Comparison of ENCODE assay signal across 21 cellular contexts in the genomic region with DNA sequence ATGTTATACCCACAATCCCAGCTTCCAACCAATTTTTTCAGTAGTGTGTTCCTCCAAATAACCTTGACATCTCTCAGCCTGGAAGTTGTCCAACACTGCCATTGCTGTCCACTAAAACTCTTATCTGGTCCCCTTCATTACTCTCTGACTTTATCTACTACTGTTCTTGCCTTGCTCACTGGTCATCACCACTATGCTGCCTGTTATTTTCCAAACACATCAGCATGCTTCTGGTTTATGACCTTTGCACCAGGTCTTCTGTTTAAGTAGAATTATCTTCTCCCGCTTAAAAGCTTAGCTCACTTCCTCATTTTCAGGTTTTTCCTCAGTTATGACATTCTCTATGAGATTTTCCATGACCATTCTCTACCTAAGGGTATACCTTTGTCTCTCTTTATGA. TPM values are rescaled to one million over a fixed set of nuclear protein-coding genes. Genes with fewer than 3 reads are reported as not detected.
"Had no signal": no experiment of that assay in that cellular context is flagged by ENCODE, and none has a peak within 500 bp of the region (broad histone marks: within the 10 kb centered on the region; RNA-seq: fewer than 3 reads in every experiment).

No MANE protein-coding gene starts in this region.

- H3K27me3 Mint-ChIP-seq: activated CD4-positive, alpha-beta memory T cell treated with anti-CD3 and anti-CD28 coated beads for 36 hours; activated naive CD8-positive, alpha-beta T cell treated with anti-CD3 and anti-CD28 coated beads for 36 hours; memory B cell; natural killer cell treated with Interleukin-12 subunit alpha and Interleukin-12 subunit beta and Interleukin-15 and Interleukin-18, amount 100 ng/mL, for 72 hours had no signal

- H3K9me3 ChIP-seq: psoas muscle, sigmoid colon, suprapubic skin, upper lobe of left lung had no signal

- ATAC-seq: esophagus mucosa; natural killer cell treated with Interleukin-12 subunit alpha and Interleukin-12 subunit beta and Interleukin-15 and Interleukin-18, amount 100 ng/mL, for 72 hours; psoas muscle; stimulated activated naive CD8-positive, alpha-beta T cell treated with anti-CD3 and anti-CD28 coated beads, Interleukin-15, Interleukin-2, amounts not matched to agents 100 U/mL and 50 U/mL, for 24 hours had no signal

- DNase-seq: activated CD4-positive, alpha-beta memory T cell treated with anti-CD3 and anti-CD28 coated beads for 36 hours; activated gamma-delta T cell treated with Interleukin-2 at 50 U/mL for 16 hours; activated naive CD8-positive, alpha-beta T cell treated with anti-CD3 and anti-CD28 coated beads for 36 hours; activated T-cell treated with anti-CD3 and anti-CD28 coated beads, Interleukin-2, amount 50 U/mL, for 48 hours; anterior cingulate cortex; endodermal cell; occipital lobe; psoas muscle; sigmoid colon; stimulated activated CD4-positive, alpha-beta T cell treated with anti-CD3 and anti-CD28 coated beads, Interleukin-12 subunit alpha, Interleukin-12 subunit beta, amount 100 ng/mL, for 4 hours; stimulated activated naive CD8-positive, alpha-beta T cell treated with anti-CD3 and anti-CD28 coated beads, Interleukin-15, Interleukin-2, amounts not matched to agents 100 U/mL and 50 U/mL, for 24 hours; upper lobe of left lung had no signal

- H3K27ac Mint-ChIP-seq: activated CD4-positive, alpha-beta memory T cell treated with anti-CD3 and anti-CD28 coated beads for 36 hours; activated naive CD8-positive, alpha-beta T cell treated with anti-CD3 and anti-CD28 coated beads for 36 hours; endodermal cell; memory B cell; natural killer cell treated with Interleukin-12 subunit alpha and Interleukin-12 subunit beta and Interleukin-15 and Interleukin-18, amount 100 ng/mL, for 72 hours had no signal

- H3K27ac ChIP-seq: psoas muscle, sigmoid colon, suprapubic skin, upper lobe of left lung, VCaP had no signal

- H3K36me3 Mint-ChIP-seq: natural killer cell treated with Interleukin-12 subunit alpha and Interleukin-12 subunit beta and Interleukin-15 and Interleukin-18, amount 100 ng/mL, for 72 hours had no signal

- H3K4me3 ChIP-seq: psoas muscle, sigmoid colon, suprapubic skin, upper lobe of left lung had no signal

- H3K9me3 Mint-ChIP-seq: activated CD4-positive, alpha-beta memory T cell treated with anti-CD3 and anti-CD28 coated beads for 36 hours; activated naive CD8-positive, alpha-beta T cell treated with anti-CD3 and anti-CD28 coated beads for 36 hours; memory B cell; natural killer cell treated with Interleukin-12 subunit alpha and Interleukin-12 subunit beta and Interleukin-15 and Interleukin-18, amount 100 ng/mL, for 72 hours had no signal

- H3K27me3 ChIP-seq: sigmoid colon, suprapubic skin, upper lobe of left lung had no signal

- H3K4me3 Mint-ChIP-seq: activated CD4-positive, alpha-beta memory T cell treated with anti-CD3 and anti-CD28 coated beads for 36 hours; activated naive CD8-positive, alpha-beta T cell treated with anti-CD3 and anti-CD28 coated beads for 36 hours; endodermal cell; memory B cell; natural killer cell treated with Interleukin-12 subunit alpha and Interleukin-12 subunit beta and Interleukin-15 and Interleukin-18, amount 100 ng/mL, for 72 hours had no signal

RNA-seq across cellular contexts. Expression of a gene that starts 31.3 kb away (rescaled TPM):
- total RNA-seq: activated CD4-positive, alpha-beta memory T cell treated with anti-CD3 and anti-CD28 coated beads for 36 hours; activated naive CD8-positive, alpha-beta T cell treated with anti-CD3 and anti-CD28 coated beads for 36 hours; chondrocyte; dermis microvascular lymphatic vessel endothelial cell; endodermal cell; esophagus mucosa; glomerular endothelial cell; natural killer cell treated with Interleukin-12 subunit alpha and Interleukin-12 subunit beta and Interleukin-15 and Interleukin-18, amount 100 ng/mL, for 72 hours; occipital lobe; psoas muscle; sigmoid colon; suprapubic skin; T-helper 2 cell treated with Interferon-gamma antibody and Interleukin-4, amounts not matched to agents 100 ng/mL and 5 ng/mL, for 36 hours had no signal
- polyA plus RNA-seq: psoas muscle, sigmoid colon had no signal

RNA-seq across cellular contexts. Expression of a gene that starts 39.3 kb away (rescaled TPM):
- total RNA-seq: activated CD4-positive, alpha-beta memory T cell treated with anti-CD3 and anti-CD28 coated beads for 36 hours; activated naive CD8-positive, alpha-beta T cell treated with anti-CD3 and anti-CD28 coated beads for 36 hours; chondrocyte; dermis microvascular lymphatic vessel endothelial cell; esophagus mucosa; glomerular endothelial cell; natural killer cell treated with Interleukin-12 subunit alpha and Interleukin-12 subunit beta and Interleukin-15 and Interleukin-18, amount 100 ng/mL, for 72 hours; occipital lobe; psoas muscle; sigmoid colon; suprapubic skin; T-helper 2 cell treated with Interferon-gamma antibody and Interleukin-4, amounts not matched to agents 100 ng/mL and 5 ng/mL, for 36 hours; upper lobe of left lung had no signal
- polyA plus RNA-seq: sigmoid colon had no signal
